Comparison of ENCODE assay signal across 20 cellular contexts in genomic region chr2:112162341-112162740, GRCh38.
"Had no signal": no experiment of that assay in that cellular context is flagged by ENCODE, and none has a peak within 500 bp of the region (broad histone marks: within the 10 kb centered on the region; RNA-seq: fewer than 3 reads in every experiment).

No MANE protein-coding gene starts in this region.

- H3K36me3 ChIP-seq: heart left ventricle, left ventricle myocardium inferior, neutrophil, right atrium auricular region, stomach, thoracic aorta, transverse colon had no signal

- ATAC-seq: esophagus mucosa; heart left ventricle; naive thymus-derived CD4-positive, alpha-beta T cell had no signal

- DNase-seq: cortex of kidney; effector memory CD4-positive, alpha-beta T cell; heart left ventricle; hippocampal formation; left ventricle myocardium inferior; mesenchymal stem cell; naive thymus-derived CD4-positive, alpha-beta T cell; nephron progenitor cell; small intestine; stimulated activated CD4-positive, alpha-beta T cell treated with anti-CD3 and anti-CD28 coated beads, Interleukin-12 subunit alpha, Interleukin-12 subunit beta, amount 100 ng/mL, for 4 hours; stimulated activated naive CD4-positive, alpha-beta T cell; stomach; substantia nigra; transverse colon had no signal

- H3K4me3 ChIP-seq: dorsolateral prefrontal cortex, heart left ventricle, left ventricle myocardium inferior, lung, right atrium auricular region, stomach, thoracic aorta, transverse colon had no signal

- H3K27ac ChIP-seq: dorsolateral prefrontal cortex, heart left ventricle, left ventricle myocardium inferior, neutrophil, right atrium auricular region, stomach, thoracic aorta, transverse colon had no signal

- H3K9me3 ChIP-seq: heart left ventricle, left ventricle myocardium inferior, neutrophil, right atrium auricular region, stomach, thoracic aorta, transverse colon had no signal

- H3K4me1 ChIP-seq: heart left ventricle, left ventricle myocardium inferior, right atrium auricular region, stomach, transverse colon had no signal

- H3K27ac Mint-ChIP-seq: naive thymus-derived CD4-positive, alpha-beta T cell; nephron progenitor cell had no signal

- H3K36me3 Mint-ChIP-seq: naive thymus-derived CD4-positive, alpha-beta T cell had no signal

- H3K27me3 Mint-ChIP-seq: naive thymus-derived CD4-positive, alpha-beta T cell had no signal

- H3K4me3 Mint-ChIP-seq: naive thymus-derived CD4-positive, alpha-beta T cell; nephron progenitor cell had no signal

- H3K27me3 ChIP-seq: dorsolateral prefrontal cortex, heart left ventricle, neutrophil, right atrium auricular region, stomach, transverse colon had no signal

- H3K9me3 Mint-ChIP-seq: naive thymus-derived CD4-positive, alpha-beta T cell; nephron progenitor cell had no signal
